28 cellular contexts compared by ENCODE assay signal in the genomic region with DNA sequence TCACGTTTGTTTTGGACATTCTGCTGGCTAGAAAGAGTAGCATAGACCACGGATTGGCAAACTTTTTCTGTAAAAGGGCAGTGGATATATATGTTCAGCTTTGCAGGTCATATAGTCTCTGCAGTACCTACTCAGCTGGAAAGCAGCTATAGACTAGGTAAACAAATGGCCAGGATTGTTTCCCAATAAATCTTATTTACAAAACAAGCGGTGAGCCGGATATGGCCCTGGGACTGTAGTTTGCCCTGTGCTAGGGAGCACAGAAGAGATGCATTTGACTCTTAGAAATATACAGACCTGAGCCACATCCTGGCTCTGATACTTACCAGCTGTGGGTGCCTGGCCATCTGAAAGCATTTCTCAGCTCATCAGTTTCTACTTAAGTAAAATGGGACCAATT.
"Had no signal": no experiment of that assay in that cellular context is flagged by ENCODE, and none has a peak within 500 bp of the region (broad histone marks: within the 10 kb centered on the region; RNA-seq: fewer than 3 reads in every experiment).

No MANE protein-coding gene starts in this region.

- FAIRE-seq: small intestine, urothelium cell line had no signal

- H3K79me2 ChIP-seq: parathyroid adenoma had no signal

- H3K9ac ChIP-seq: neural progenitor cell, parathyroid adenoma had no signal

- H3K9me3 ChIP-seq: ovary, psoas muscle, right lobe of liver, sigmoid colon, stomach, thoracic aorta, thyroid gland, tibial nerve, upper lobe of left lung, vagina had no signal

- DNase-seq: occipital lobe; ovary; posterior cingulate gyrus; psoas muscle; right cardiac atrium; right lobe of liver; sigmoid colon; small intestine; stimulated activated CD4-positive, alpha-beta T cell treated with anti-CD3 and anti-CD28 coated beads, Interleukin-15, amount 100 ng/mL, for 24 hours; stimulated activated CD4-positive, alpha-beta T cell treated with anti-CD3 and anti-CD28 coated beads, Interleukin-2, amount 100 ng/mL, for 24 hours; stimulated activated CD4-positive, alpha-beta T cell treated with anti-CD3 and anti-CD28 coated beads, Interleukin-2, amount 100 ng/mL, for 48 hours; stimulated activated CD4-positive, alpha-beta T cell treated with anti-CD3 and anti-CD28 coated beads, Interleukin-4, amount 100 ng/mL, for 24 hours; stimulated activated naive B cell treated with anti-CD40 and anti-IgM and Interleukin-4, amounts not matched to agents 10 μg/mL and 1 μg/mL and 100 μg/mL, for 72 hours; stimulated activated naive CD4-positive, alpha-beta T cell treated with Interleukin-2 at 50 U/mL for 16 hours; stomach; thyroid gland; trophoblast cell; upper lobe of left lung had no signal

- H3K36me3 Mint-ChIP-seq: natural killer cell treated with Interleukin-12 subunit alpha and Interleukin-12 subunit beta and Interleukin-15 and Interleukin-18, amount 100 ng/mL, for 72 hours; neural progenitor cell; stimulated activated effector memory CD8-positive, alpha-beta T cell treated with anti-CD3 and anti-CD28 coated beads, Interleukin-12 subunit alpha, Interleukin-12 subunit beta, amount 100 ng/mL, for 72 hours; stimulated activated naive B cell treated with anti-CD40 and anti-IgM and Interleukin-4, amounts not matched to agents 10 μg/mL and 1 μg/mL and 100 μg/mL, for 72 hours had no signal

- H2AFZ ChIP-seq: neural progenitor cell, parathyroid adenoma had no signal

- H3K4me3 Mint-ChIP-seq: natural killer cell treated with Interleukin-12 subunit alpha and Interleukin-12 subunit beta and Interleukin-15 and Interleukin-18, amount 100 ng/mL, for 72 hours; neural progenitor cell; stimulated activated effector memory CD8-positive, alpha-beta T cell treated with anti-CD3 and anti-CD28 coated beads, Interleukin-12 subunit alpha, Interleukin-12 subunit beta, amount 100 ng/mL, for 72 hours; stimulated activated naive B cell treated with anti-CD40 and anti-IgM and Interleukin-4, amounts not matched to agents 10 μg/mL and 1 μg/mL and 100 μg/mL, for 72 hours; stimulated activated naive CD8-positive, alpha-beta T cell treated with anti-CD3 and anti-CD28 coated beads, Interleukin-15, Interleukin-2, amounts not matched to agents 100 ng/mL and 50 ng/mL, for 24 hours had no signal

- H3K4me1 ChIP-seq: neural progenitor cell, parathyroid adenoma, psoas muscle, stomach, thyroid gland, tibial nerve, upper lobe of left lung had no signal

- H3K27ac ChIP-seq: neural progenitor cell, ovary, parathyroid adenoma, psoas muscle, right lobe of liver, sigmoid colon, stomach, thoracic aorta, thyroid gland, tibial nerve, upper lobe of left lung, vagina had no signal

- H3K4me2 ChIP-seq: neural progenitor cell had no signal

- H3K27ac Mint-ChIP-seq: natural killer cell treated with Interleukin-12 subunit alpha and Interleukin-12 subunit beta and Interleukin-15 and Interleukin-18, amount 100 ng/mL, for 72 hours; neural progenitor cell; progenitor cell of endocrine pancreas; stimulated activated effector memory CD8-positive, alpha-beta T cell treated with anti-CD3 and anti-CD28 coated beads, Interleukin-12 subunit alpha, Interleukin-12 subunit beta, amount 100 ng/mL, for 72 hours; stimulated activated naive B cell treated with anti-CD40 and anti-IgM and Interleukin-4, amounts not matched to agents 10 μg/mL and 1 μg/mL and 100 μg/mL, for 72 hours; stimulated activated naive CD8-positive, alpha-beta T cell treated with anti-CD3 and anti-CD28 coated beads, Interleukin-15, Interleukin-2, amounts not matched to agents 100 ng/mL and 50 ng/mL, for 24 hours had no signal

- H3K27me3 ChIP-seq: neural progenitor cell, ovary, right lobe of liver, sigmoid colon, stomach, thyroid gland, tibial nerve, upper lobe of left lung, vagina had no signal

- ATAC-seq: natural killer cell treated with Interleukin-12 subunit alpha and Interleukin-12 subunit beta and Interleukin-15 and Interleukin-18, amount 100 ng/mL, for 72 hours; psoas muscle; right cardiac atrium; stimulated activated effector memory CD8-positive, alpha-beta T cell treated with anti-CD3 and anti-CD28 coated beads, Interleukin-12 subunit alpha, Interleukin-12 subunit beta, amount 100 ng/mL, for 72 hours; stimulated activated naive B cell treated with anti-CD40 and anti-IgM and Interleukin-4, amounts not matched to agents 10 μg/mL and 1 μg/mL and 100 μg/mL, for 72 hours had no signal

- H3K4me3 ChIP-seq: neural progenitor cell, ovary, psoas muscle, right lobe of liver, sigmoid colon, stomach, thoracic aorta, thyroid gland, tibial nerve, upper lobe of left lung, vagina had no signal

- H3K27me3 Mint-ChIP-seq: progenitor cell of endocrine pancreas; stimulated activated naive CD8-positive, alpha-beta T cell treated with anti-CD3 and anti-CD28 coated beads, Interleukin-15, Interleukin-2, amounts not matched to agents 100 ng/mL and 50 ng/mL, for 24 hours had no signal

- H3K9me3 Mint-ChIP-seq: natural killer cell treated with Interleukin-12 subunit alpha and Interleukin-12 subunit beta and Interleukin-15 and Interleukin-18, amount 100 ng/mL, for 72 hours; neural progenitor cell; stimulated activated effector memory CD8-positive, alpha-beta T cell treated with anti-CD3 and anti-CD28 coated beads, Interleukin-12 subunit alpha, Interleukin-12 subunit beta, amount 100 ng/mL, for 72 hours; stimulated activated naive B cell treated with anti-CD40 and anti-IgM and Interleukin-4, amounts not matched to agents 10 μg/mL and 1 μg/mL and 100 μg/mL, for 72 hours; stimulated activated naive CD8-positive, alpha-beta T cell treated with anti-CD3 and anti-CD28 coated beads, Interleukin-15, Interleukin-2, amounts not matched to agents 100 ng/mL and 50 ng/mL, for 24 hours had no signal

- H3K36me3 ChIP-seq: neural progenitor cell, ovary, right lobe of liver, sigmoid colon, stomach, thoracic aorta, thyroid gland, tibial nerve, upper lobe of left lung, vagina had no signal

- H3K4me1 Mint-ChIP-seq: neural progenitor cell; stimulated activated effector memory CD8-positive, alpha-beta T cell treated with anti-CD3 and anti-CD28 coated beads, Interleukin-12 subunit alpha, Interleukin-12 subunit beta, amount 100 ng/mL, for 72 hours; stimulated activated naive B cell treated with anti-CD40 and anti-IgM and Interleukin-4, amounts not matched to agents 10 μg/mL and 1 μg/mL and 100 μg/mL, for 72 hours had no signal
